12 cellular contexts compared by ENCODE assay signal in genomic region chr3:51828297-51828696, GRCh38. TPM values are rescaled to one million over a fixed set of nuclear protein-coding genes. Genes with fewer than 3 reads are reported as not detected.
"Had no signal": no experiment of that assay in that cellular context is flagged by ENCODE, and none has a peak within 500 bp of the region (broad histone marks: within the 10 kb centered on the region; RNA-seq: fewer than 3 reads in every experiment).

No MANE protein-coding gene starts in this region.

- H3K4me2 ChIP-seq: GM23338 had no signal

- H3K4me1 Mint-ChIP-seq: GM23338 had no signal

- H3K4me1 ChIP-seq: HAP-1 had no signal

- FAIRE-seq: H1, H54 had no signal

- H3K36me3 ChIP-seq: HAP-1 had no signal

- ATAC-seq: GM23338, HCT116 had no signal

- H3K27ac ChIP-seq: GM23248 had no signal

- H3K4me3 Mint-ChIP-seq: GM23338, H9, HFFc6 had no signal

- DNase-seq: GM23248, GOT3, H7, H9, HCEC 1CT, HFFc6 had no signal

- H3K9ac ChIP-seq: GM23248 had no signal

- H2AFZ ChIP-seq: GM23248, GM23338 had no signal

- H3K4me3 ChIP-seq: GM23248, GM23338, HAP-1 had no signal

- H3K27ac Mint-ChIP-seq: GM23338, H9, HFFc6 had no signal

RNA-seq across cellular contexts. Expression of gene IQCF2, which starts 33.1 kb away (rescaled TPM):
- total RNA-seq: GM23248, GM23338, H1, H4, H7, H9, HFFc6 had no signal
- polyA plus RNA-seq: GM23248, GM23338, H1 had no signal

RNA-seq across cellular contexts. Expression of gene IQCF5, which starts 47.1 kb away (rescaled TPM):
- total RNA-seq: GM23248, GM23338, H1, H4, H7, H9, HFFc6 had no signal
- polyA plus RNA-seq: GM23248, GM23338, H1 had no signal

RNA-seq across cellular contexts. Expression of gene IQCF6, which starts 49.3 kb away (rescaled TPM):
- total RNA-seq: GM23248, GM23338, H1, H4, H7, H9, HFFc6 had no signal
- polyA plus RNA-seq: GM23248, GM23338, H1 had no signal
